Comparison of ENCODE assay signal across 20 cellular contexts in genomic region chr2:37441055-37441454, GRCh38.
DNase-seq lines count a peak whose midpoint lies in the region; ATAC-seq, FAIRE-seq and TF ChIP-seq lines count a peak whose summit lies in the region.
"Had no signal": no experiment of that assay in that cellular context is flagged by ENCODE, and none has a peak within 500 bp of the region (broad histone marks: within the 10 kb centered on the region; RNA-seq: fewer than 3 reads in every experiment).

No MANE protein-coding gene starts in this region.

- H3K4me3 ChIP-seq in GM12865 (ENCODE audit: low read depth, low read length) = no peak overlapping the region
- H3K4me3 ChIP-seq: A549, PC-9 had no signal

- TF ChIP-seq CTCF in GM12865 (IDR thresholded peaks at IDR 0.05; ENCODE audit: insufficient read depth, low read depth, low read length, missing control alignments) = no peak

- ATAC-seq in HG03432 (IDR thresholded peaks at IDR 0.05; ENCODE audit: unreplicated experiment) = no peak
- no peak for ATAC-seq in HG02798 (IDR thresholded peaks at IDR 0.05; ENCODE audit: poor library complexity, unreplicated experiment)
- ATAC-seq: A549, SK-N-SH treated with all-trans-retinoic acid at 6 μM for 48 hours had no signal

- DNase-seq in GM12865 (ENCODE audit: low read depth) = peak; percentile 12
- peak; percentile 19 for DNase-seq in RCC 7860 (ENCODE audit: low spot score)
- peak; percentile 21 for DNase-seq in astrocyte of the hippocampus (ENCODE audit: low read depth, low spot score)
- peak; percentile 89 for DNase-seq in kidney tubule cell (ENCODE audit: low spot score)
- no peak for DNase-seq in midbrain (lab: John Stamatoyannopoulos, UW)
- no peak for DNase-seq in T-helper 2 cell
- DNase-seq: BE2C, EL, H7, HFFc6, KG1, NCI-H1092 treated with DMSO at 0.1 percent for 48 hours, NCI-H1436 treated with DMSO at 0.1 percent for 48 hours, NCI-H1930, PC-9 had no signal

- no peak for FAIRE-seq in RCC 7860 (lab: Jason Lieb, UNC)
- FAIRE-seq: A549, GM12892 had no signal

Comparison
In these comparisons a context has a peak if more than half of its experiments do, and no peak if none do; other contexts are left out.
1. DNase-seq: peak in GM12865 (single experiment), RCC 7860 (single experiment), astrocyte of the hippocampus (single experiment) and kidney tubule cell (single experiment); none in midbrain (single experiment) and T-helper 2 cell (0 of 5).